In genomic region chr5:133736512-133736911, GRCh38 we compare ENCODE assay signal across 1 cellular context.
TF ChIP-seq lines count a peak whose summit lies in the region.

No MANE protein-coding gene starts in this region.

TF ChIP-seq in A549, 52 proteins besides CTCF, POLR2A, EP300 and RAD21 (continued from another document):
- TF ChIP-seq HOXB13 (CRISPR knock-in tag; IDR thresholded peaks at IDR 0.05; ENCODE audit: low read depth) (no peak), KDM1A (IDR thresholded peaks at IDR 0.05; ENCODE audit: low read depth) (no peak), BHLHE40 (IDR thresholded peaks at IDR 0.05; ENCODE audit: low read depth, low read length) (no peak), NR3C1 (IDR thresholded peaks at IDR 0.05) (no peak), ESRRA (IDR thresholded peaks at IDR 0.05; ENCODE audit: borderline replicate concordance, low read length) (no peak), CBX8 (IDR thresholded peaks at IDR 0.05) (no peak), USF2 (IDR thresholded peaks at IDR 0.05) (no peak), RCOR1 (IDR thresholded peaks at IDR 0.05; ENCODE audit: low read depth, low read length) (no peak), CHD4 (IDR thresholded peaks at IDR 0.05; ENCODE audit: borderline replicate concordance) (no peak), HES2 (IDR thresholded peaks at IDR 0.05) (no peak), JUN (IDR thresholded peaks at IDR 0.05) (no peak)
